19 cellular contexts compared by ENCODE assay signal in the genomic region with DNA sequence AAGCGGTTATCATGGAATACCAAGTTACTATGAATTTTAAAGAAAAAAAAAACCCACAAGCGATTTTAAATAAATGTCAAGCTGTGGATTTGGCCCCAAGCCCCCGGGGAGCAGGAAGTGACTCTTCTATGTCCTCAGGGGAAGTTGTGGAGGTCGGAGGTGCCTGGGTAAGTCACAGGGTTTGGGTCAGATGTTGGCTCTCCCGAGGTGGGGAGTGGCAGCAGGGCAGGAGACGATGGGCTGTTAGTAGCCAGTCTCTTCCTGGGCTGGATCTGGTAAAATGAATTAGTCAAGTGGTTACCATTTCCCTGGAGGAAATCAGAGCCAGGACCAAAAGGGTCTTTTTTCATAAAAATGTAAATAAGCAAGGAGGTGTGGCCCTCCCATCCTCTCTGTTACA.
"Had no signal": no experiment of that assay in that cellular context is flagged by ENCODE, and none has a peak within 500 bp of the region (broad histone marks: within the 10 kb centered on the region; RNA-seq: fewer than 3 reads in every experiment).

No MANE protein-coding gene starts in this region.

- H3K27me3 Mint-ChIP-seq: activated naive CD4-positive, alpha-beta T cell treated with anti-CD3 and anti-CD28 coated beads, Interleukin-2, amount 50 U/mL, for 24 hours had no signal

- H3K4me3 Mint-ChIP-seq: memory B cell; nephron; stimulated activated naive CD8-positive, alpha-beta T cell treated with anti-CD3 and anti-CD28 coated beads, Interleukin-15, Interleukin-2, amounts not matched to agents 100 ng/mL and 50 ng/mL, for 24 hours had no signal

- ATAC-seq: body of pancreas, left colon, right cardiac atrium had no signal

- H3K36me3 Mint-ChIP-seq: activated naive CD4-positive, alpha-beta T cell treated with anti-CD3 and anti-CD28 coated beads, Interleukin-2, amount 50 U/mL, for 24 hours had no signal

- DNase-seq: activated CD4-positive, alpha-beta T cell treated with anti-CD3 and anti-CD28 coated beads for 48 hours; activated effector memory CD4-positive, alpha-beta T cell treated with anti-CD3 and anti-CD28 coated beads, Interleukin-2, amount 50 U/mL, for 16 hours; activated T-cell treated with anti-CD3 and anti-CD28 coated beads, Interleukin-2, amount 50 U/mL, for 48 hours; anterior cingulate cortex; body of pancreas; cortex of kidney; left colon; nucleus accumbens; stimulated activated CD4-positive, alpha-beta T cell treated with anti-CD3 and anti-CD28 coated beads, Interleukin-4, amount 100 ng/mL, for 4 hours; substantia nigra; T-helper 1 cell; T1000; thyroid gland had no signal

- H3K36me3 ChIP-seq: cardiac muscle cell, thyroid gland had no signal

- H3K4me3 ChIP-seq: body of pancreas, cardiac muscle cell, thyroid gland had no signal

- H3K9me3 ChIP-seq: body of pancreas, thyroid gland had no signal

- H3K27ac Mint-ChIP-seq: memory B cell had no signal

- H3K9me3 Mint-ChIP-seq: activated naive CD4-positive, alpha-beta T cell treated with anti-CD3 and anti-CD28 coated beads, Interleukin-2, amount 50 U/mL, for 24 hours had no signal

- H3K27me3 ChIP-seq: body of pancreas, cardiac muscle cell, thyroid gland had no signal
